9 cellular contexts compared by ENCODE assay signal in the genomic region with DNA sequence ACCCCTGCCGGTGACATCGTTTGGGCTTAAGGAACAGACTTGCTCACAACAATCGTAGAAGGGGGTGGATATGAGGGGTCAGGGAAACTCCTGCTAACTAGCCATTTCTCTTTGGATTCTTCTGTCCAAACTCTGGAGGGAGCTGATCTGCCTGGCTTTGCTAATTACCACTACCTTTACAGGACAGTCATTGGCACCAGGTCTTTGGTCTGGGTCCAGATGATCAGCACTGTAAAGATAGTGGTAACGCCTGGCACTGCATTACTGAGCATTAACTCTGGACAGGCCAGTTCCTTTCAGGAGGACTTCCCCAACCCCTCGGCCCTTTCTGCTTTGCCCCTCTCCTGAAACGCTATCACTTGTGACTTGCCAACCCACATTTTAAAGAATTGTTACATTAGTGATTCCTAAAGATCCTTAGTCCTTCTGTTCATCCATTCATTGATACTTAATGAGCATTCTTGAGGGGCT. TPM values are rescaled to one million over a fixed set of nuclear protein-coding genes. Genes with fewer than 3 reads are reported as not detected.
DNase-seq lines count a peak whose midpoint lies in the region; ATAC-seq, FAIRE-seq and TF ChIP-seq lines count a peak whose summit lies in the region.
"Had no signal": no experiment of that assay in that cellular context is flagged by ENCODE, and none has a peak within 500 bp of the region (broad histone marks: within the 10 kb centered on the region; RNA-seq: fewer than 3 reads in every experiment).

No MANE protein-coding gene starts in this region.

- H3K27ac ChIP-seq in right cardiac atrium (ENCODE audit: low read length) (peak overlapping the region; percentile 91), skin epidermis (peak overlapping the region in 20 of 21 experiments; percentile 28 to 94 (median 84))

- H3K4me1 ChIP-seq in right cardiac atrium (ENCODE audit: control insufficient read depth, insufficient read depth, low read length), result peaks cover 10% of the 10 kb centered on the region

- H3K36me3 Mint-ChIP-seq in activated T-helper 1 cell treated with anti-CD3 and anti-CD28 coated beads, Interleukin-12 subunit alpha, Interleukin-12 subunit beta, Interleukin-2, Interleukin-4 antibody, amounts not matched to agents 30 ng/mL and 10 ng/mL and 1 ng/mL, durations not matched to agents 14 hours and 24 hours and 36 hours (ENCODE audit: low read depth), result peaks cover 24% of the 10 kb centered on the region

- H3K27me3 Mint-ChIP-seq in activated T-helper 1 cell treated with anti-CD3 and anti-CD28 coated beads, Interleukin-12 subunit alpha, Interleukin-12 subunit beta, Interleukin-2, Interleukin-4 antibody, amounts not matched to agents 30 ng/mL and 10 ng/mL and 1 ng/mL, durations not matched to agents 14 hours and 24 hours and 36 hours (ENCODE audit: insufficient read depth), result no peaks in the 10 kb centered on the region

- peak overlapping the region; percentile 99 for H3K27ac Mint-ChIP-seq in activated T-helper 1 cell treated with anti-CD3 and anti-CD28 coated beads, Interleukin-12 subunit alpha, Interleukin-12 subunit beta, Interleukin-2, Interleukin-4 antibody, amounts not matched to agents 30 ng/mL and 10 ng/mL and 1 ng/mL, durations not matched to agents 14 hours and 24 hours and 36 hours

- ATAC-seq in right cardiac atrium (peak; percentile 2), GM19397 (IDR thresholded peaks at IDR 0.05; ENCODE audit: unreplicated experiment) (no peak), GM18520 (IDR thresholded peaks at IDR 0.05; ENCODE audit: unreplicated experiment) (no peak), GM21723 (IDR thresholded peaks at IDR 0.05; ENCODE audit: unreplicated experiment) (no peak)

- no peaks in the 10 kb centered on the region for H3K9me3 ChIP-seq in right cardiac atrium (ENCODE audit: control insufficient read depth, low read length)

- no peak for FAIRE-seq in D721Med (lab: Jason Lieb, UNC)
- FAIRE-seq: islet of Langerhans had no signal

- H3K9me3 Mint-ChIP-seq in activated T-helper 1 cell treated with anti-CD3 and anti-CD28 coated beads, Interleukin-12 subunit alpha, Interleukin-12 subunit beta, Interleukin-2, Interleukin-4 antibody, amounts not matched to agents 30 ng/mL and 10 ng/mL and 1 ng/mL, durations not matched to agents 14 hours and 24 hours and 36 hours, result no peaks in the 10 kb centered on the region

- H3K4me3 Mint-ChIP-seq in activated T-helper 1 cell treated with anti-CD3 and anti-CD28 coated beads, Interleukin-12 subunit alpha, Interleukin-12 subunit beta, Interleukin-2, Interleukin-4 antibody, amounts not matched to agents 30 ng/mL and 10 ng/mL and 1 ng/mL, durations not matched to agents 14 hours and 24 hours and 36 hours, result peak overlapping the region; percentile 100

- intact Hi-C loops in activated T-helper 1 cell treated with anti-CD3 and anti-CD28 coated beads, Interleukin-12 subunit alpha, Interleukin-12 subunit beta, Interleukin-2, Interleukin-4 antibody, amounts not matched to agents 30 ng/mL and 10 ng/mL and 1 ng/mL, durations not matched to agents 14 hours and 24 hours and 36 hours (cut with micrococcal nuclease), result loop anchor here (2.0 to 10.0 kb wide), 5 partner anchors 90 to 562 kb away; partner anchors contain the start of genes ABHD14A, ABHD14B, ALAS1 and DUSP7
- intact Hi-C loops in right cardiac atrium (cut with DNase I), result loop anchor here in 2 of 4 donors (5.0 kb wide), 1 partner anchor 65 kb away; no protein-coding TSS in a partner anchor

- peaks cover 41% of the 10 kb centered on the region for H3K4me1 Mint-ChIP-seq in activated T-helper 1 cell treated with anti-CD3 and anti-CD28 coated beads, Interleukin-12 subunit alpha, Interleukin-12 subunit beta, Interleukin-2, Interleukin-4 antibody, amounts not matched to agents 30 ng/mL and 10 ng/mL and 1 ng/mL, durations not matched to agents 14 hours and 24 hours and 36 hours (ENCODE audit: low read depth)

- WGBS in right cardiac atrium, result 2% methylated on average over 6 of the region's 6 CpGs

- H3K4me3 ChIP-seq in HFF-Myc (replicated peaks; ENCODE audit: low read depth, low read length) (peak overlapping the region; percentile 97), right cardiac atrium (ENCODE audit: low read length) (peak overlapping the region; percentile 65), skin epidermis (peak overlapping the region; percentile 53 to 79 (median 69))

- no peak for DNase-seq in HFF-Myc (ENCODE audit: extremely low read depth, low read depth)
- no peak for DNase-seq in activated T-helper 1 cell treated with anti-CD3 and anti-CD28 coated beads, Interleukin-12 subunit alpha, Interleukin-12 subunit beta, Interleukin-2, Interleukin-4 antibody, amounts not matched to agents 30 ng/mL and 10 ng/mL and 1 ng/mL, durations not matched to agents 14 hours and 24 hours and 36 hours (ENCODE audit: low spot score)
- peak in 2 of 3 donors; percentile 41 to 51 for DNase-seq in right cardiac atrium
- no peak for DNase-seq in D721Med (ENCODE audit: insufficient read length, low spot score)

- no peak for TF ChIP-seq CTCF in HFF-Myc (IDR thresholded peaks at IDR 0.05; ENCODE audit: low read depth, low read length, missing control alignments)
- no peak for TF ChIP-seq CTCF in D721Med (IDR thresholded peaks at IDR 0.05; ENCODE audit: insufficient read depth, missing control alignments)

- no peaks in the 10 kb centered on the region for H3K27me3 ChIP-seq in right cardiac atrium (ENCODE audit: control insufficient read depth, insufficient read depth)

RNA-seq across cellular contexts. Expression of gene UQCC5, which starts 0.8 kb away (rescaled TPM):
- 14.1 and 17.1 TPM in 2 replicates for total RNA-seq in activated T-helper 1 cell treated with anti-CD3 and anti-CD28 coated beads, Interleukin-12 subunit alpha, Interleukin-12 subunit beta, Interleukin-2, Interleukin-4 antibody, amounts not matched to agents 30 ng/mL and 10 ng/mL and 1 ng/mL, durations not matched to agents 14 hours and 24 hours and 36 hours
- total RNA-seq in right cardiac atrium, result 10 to 100 TPM; 52.4 to 64.2 (median 62.4) TPM
- polyA plus RNA-seq in right cardiac atrium, result 97.3 TPM

RNA-seq across cellular contexts. Expression of gene NT5DC2, which starts 3.5 kb away (rescaled TPM):
- 60.8 and 61.7 TPM in 2 replicates for total RNA-seq in activated T-helper 1 cell treated with anti-CD3 and anti-CD28 coated beads, Interleukin-12 subunit alpha, Interleukin-12 subunit beta, Interleukin-2, Interleukin-4 antibody, amounts not matched to agents 30 ng/mL and 10 ng/mL and 1 ng/mL, durations not matched to agents 14 hours and 24 hours and 36 hours
- 100 to 1,000 TPM; 123 to 223 (median 154) TPM for total RNA-seq in right cardiac atrium
- 322 TPM for polyA plus RNA-seq in right cardiac atrium

RNA-seq across cellular contexts. Expression of gene STAB1, which starts 42.1 kb away (rescaled TPM):
- total RNA-seq in activated T-helper 1 cell treated with anti-CD3 and anti-CD28 coated beads, Interleukin-12 subunit alpha, Interleukin-12 subunit beta, Interleukin-2, Interleukin-4 antibody, amounts not matched to agents 30 ng/mL and 10 ng/mL and 1 ng/mL, durations not matched to agents 14 hours and 24 hours and 36 hours, result 0.05 and 0.16 TPM in 2 replicates
- total RNA-seq in right cardiac atrium, result 100 to 1,000 TPM in 2 of 4 donors, 10 to 100 TPM in 2; 91.9 to 159 (median 101) TPM
- polyA plus RNA-seq in right cardiac atrium, result 69.5 TPM

Comparison
In these comparisons a context has a peak if more than half of its experiments do, and no peak if none do; other contexts are left out.
1. DNase-seq: peak in right cardiac atrium (2 of 3); none in HFF-Myc (single experiment), activated T-helper 1 cell treated with anti-CD3 and anti-CD28 coated beads, Interleukin-12 subunit alpha, Interleukin-12 subunit beta, Interleukin-2, Interleukin-4 antibody, amounts not matched to agents 30 ng/mL and 10 ng/mL and 1 ng/mL, durations not matched to agents 14 hours and 24 hours and 36 hours (single experiment) and D721Med (single experiment).
2. ATAC-seq: peak in right cardiac atrium (2 of 2); none in GM19397 (single experiment), GM18520 (single experiment) and GM21723 (single experiment).
3. RNA of gene STAB1, which starts 42.1 kb away (total RNA-seq): 91.9 to 159 TPM in right cardiac atrium; 0.05 to 0.16 TPM in activated T-helper 1 cell treated with anti-CD3 and anti-CD28 coated beads, Interleukin-12 subunit alpha, Interleukin-12 subunit beta, Interleukin-2, Interleukin-4 antibody, amounts not matched to agents 30 ng/mL and 10 ng/mL and 1 ng/mL, durations not matched to agents 14 hours and 24 hours and 36 hours; every median in the first group is over 10 times any median in the second.
4. Peak in every context shown above with its lines, with median percentiles within 50 percentile points of each other: H3K4me3 ChIP-seq.